ENCODE assay signal across 1 cellular context in the genomic region with DNA sequence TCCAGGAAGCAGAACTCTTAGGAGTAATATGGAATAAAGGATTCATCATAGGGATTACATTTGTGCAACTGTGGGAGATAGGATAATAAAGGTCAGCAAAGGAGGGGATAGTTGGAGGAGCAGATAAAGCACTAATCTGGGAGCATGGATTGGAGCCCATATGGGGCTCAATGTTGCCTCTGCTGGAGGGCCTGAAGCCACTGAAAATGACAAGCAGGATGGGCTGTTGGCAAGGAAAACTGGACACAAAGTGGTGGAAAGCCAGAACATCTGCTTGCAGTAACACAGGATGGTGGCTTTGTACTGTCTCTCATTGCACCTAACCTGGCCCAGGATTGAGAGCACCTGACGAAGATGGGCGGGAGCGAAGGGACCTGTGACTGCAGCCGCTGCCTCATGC.
TF ChIP-seq lines count a peak whose summit lies in the region.

No MANE protein-coding gene starts in this region.

TF ChIP-seq in HCT116, 20 proteins besides CTCF, POLR2A, EP300 and RAD21:
- TF ChIP-seq JUND (IDR thresholded peaks at IDR 0.05): no peak
- TF ChIP-seq YY1 (IDR thresholded peaks at IDR 0.05; ENCODE audit: extremely low read depth, insufficient replicate concordance, low read depth, low read length): no peak
- TF ChIP-seq EGR1 (IDR thresholded peaks at IDR 0.05; ENCODE audit: low read depth): no peak
- TF ChIP-seq SIN3A (IDR thresholded peaks at IDR 0.05; ENCODE audit: low read depth): no peak
- no peak for TF ChIP-seq SP1 (IDR thresholded peaks at IDR 0.05; ENCODE audit: low read depth)
- TF ChIP-seq, protein P1, sequence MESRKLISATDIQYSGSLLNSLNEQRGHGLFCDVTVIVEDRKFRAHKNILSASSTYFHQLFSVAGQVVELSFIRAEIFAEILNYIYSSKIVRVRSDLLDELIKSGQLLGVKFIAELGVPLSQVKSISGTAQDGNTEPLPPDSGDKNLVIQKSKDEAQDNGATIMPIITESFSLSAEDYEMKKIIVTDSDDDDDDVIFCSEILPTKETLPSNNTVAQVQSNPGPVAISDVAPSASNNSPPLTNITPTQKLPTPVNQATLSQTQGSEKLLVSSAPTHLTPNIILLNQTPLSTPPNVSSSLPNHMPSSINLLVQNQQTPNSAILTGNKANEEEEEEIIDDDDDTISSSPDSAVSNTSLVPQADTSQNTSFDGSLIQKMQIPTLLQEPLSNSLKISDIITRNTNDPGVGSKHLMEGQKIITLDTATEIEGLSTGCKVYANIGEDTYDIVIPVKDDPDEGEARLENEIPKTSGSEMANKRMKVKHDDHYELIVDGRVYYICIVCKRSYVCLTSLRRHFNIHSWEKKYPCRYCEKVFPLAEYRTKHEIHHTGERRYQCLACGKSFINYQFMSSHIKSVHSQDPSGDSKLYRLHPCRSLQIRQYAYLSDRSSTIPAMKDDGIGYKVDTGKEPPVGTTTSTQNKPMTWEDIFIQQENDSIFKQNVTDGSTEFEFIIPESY (IDR thresholded peaks at IDR 0.05; ENCODE audit: extremely low read depth, insufficient replicate concordance, low read length): no peak
- TF ChIP-seq, protein P2, sequence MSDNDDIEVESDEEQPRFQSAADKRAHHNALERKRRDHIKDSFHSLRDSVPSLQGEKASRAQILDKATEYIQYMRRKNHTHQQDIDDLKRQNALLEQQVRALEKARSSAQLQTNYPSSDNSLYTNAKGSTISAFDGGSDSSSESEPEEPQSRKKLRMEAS (IDR thresholded peaks at IDR 0.05): no peak
- TF ChIP-seq EZH2phosphoT487 (IDR thresholded peaks at IDR 0.05; ENCODE audit: borderline replicate concordance): no peak
- no peak for TF ChIP-seq TCF7L2 (IDR thresholded peaks at IDR 0.05; ENCODE audit: borderline replicate concordance, extremely low read depth, insufficient read depth, insufficient read length)
- TF ChIP-seq, protein P3, sequence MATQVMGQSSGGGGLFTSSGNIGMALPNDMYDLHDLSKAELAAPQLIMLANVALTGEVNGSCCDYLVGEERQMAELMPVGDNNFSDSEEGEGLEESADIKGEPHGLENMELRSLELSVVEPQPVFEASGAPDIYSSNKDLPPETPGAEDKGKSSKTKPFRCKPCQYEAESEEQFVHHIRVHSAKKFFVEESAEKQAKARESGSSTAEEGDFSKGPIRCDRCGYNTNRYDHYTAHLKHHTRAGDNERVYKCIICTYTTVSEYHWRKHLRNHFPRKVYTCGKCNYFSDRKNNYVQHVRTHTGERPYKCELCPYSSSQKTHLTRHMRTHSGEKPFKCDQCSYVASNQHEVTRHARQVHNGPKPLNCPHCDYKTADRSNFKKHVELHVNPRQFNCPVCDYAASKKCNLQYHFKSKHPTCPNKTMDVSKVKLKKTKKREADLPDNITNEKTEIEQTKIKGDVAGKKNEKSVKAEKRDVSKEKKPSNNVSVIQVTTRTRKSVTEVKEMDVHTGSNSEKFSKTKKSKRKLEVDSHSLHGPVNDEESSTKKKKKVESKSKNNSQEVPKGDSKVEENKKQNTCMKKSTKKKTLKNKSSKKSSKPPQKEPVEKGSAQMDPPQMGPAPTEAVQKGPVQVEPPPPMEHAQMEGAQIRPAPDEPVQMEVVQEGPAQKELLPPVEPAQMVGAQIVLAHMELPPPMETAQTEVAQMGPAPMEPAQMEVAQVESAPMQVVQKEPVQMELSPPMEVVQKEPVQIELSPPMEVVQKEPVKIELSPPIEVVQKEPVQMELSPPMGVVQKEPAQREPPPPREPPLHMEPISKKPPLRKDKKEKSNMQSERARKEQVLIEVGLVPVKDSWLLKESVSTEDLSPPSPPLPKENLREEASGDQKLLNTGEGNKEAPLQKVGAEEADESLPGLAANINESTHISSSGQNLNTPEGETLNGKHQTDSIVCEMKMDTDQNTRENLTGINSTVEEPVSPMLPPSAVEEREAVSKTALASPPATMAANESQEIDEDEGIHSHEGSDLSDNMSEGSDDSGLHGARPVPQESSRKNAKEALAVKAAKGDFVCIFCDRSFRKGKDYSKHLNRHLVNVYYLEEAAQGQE (IDR thresholded peaks at IDR 0.05; ENCODE audit: low read depth): no peak
- no peak for TF ChIP-seq ZNF274 (IDR thresholded peaks at IDR 0.05; ENCODE audit: low read depth, low read length)
- TF ChIP-seq ELF1 (IDR thresholded peaks at IDR 0.05; ENCODE audit: borderline replicate concordance, low read depth): no peak
- no peak for TF ChIP-seq FOSL1 (IDR thresholded peaks at IDR 0.05; ENCODE audit: low read depth)
- TF ChIP-seq ZFX (IDR thresholded peaks at IDR 0.05): no peak
